Comparison of ENCODE assay signal across 11 cellular contexts in genomic region chr19:31312629-31313244, GRCh38.
"Had no signal": no experiment of that assay in that cellular context is flagged by ENCODE, and none has a peak within 500 bp of the region (broad histone marks: within the 10 kb centered on the region; RNA-seq: fewer than 3 reads in every experiment).

No MANE protein-coding gene starts in this region.

- ATAC-seq: left colon, natural killer cell had no signal

- DNase-seq: left colon, natural killer cell, right lobe of liver, spleen, T-helper 9 cell, upper lobe of right lung, WERI-Rb-1 had no signal

- H3K27me3 ChIP-seq: adrenal gland, right lobe of liver, spleen, upper lobe of right lung had no signal

- H3K9me3 ChIP-seq: adrenal gland, prostate gland, right lobe of liver, spleen, upper lobe of right lung had no signal

- H3K36me3 Mint-ChIP-seq: natural killer cell had no signal

- H3K4me3 Mint-ChIP-seq: brain, natural killer cell had no signal

- H3K27ac ChIP-seq: prostate gland, right lobe of liver, upper lobe of right lung, WERI-Rb-1 had no signal

- H3K36me3 ChIP-seq: adrenal gland, prostate gland, right lobe of liver, spleen, upper lobe of right lung, WERI-Rb-1 had no signal

- H3K4me3 ChIP-seq: adrenal gland, prostate gland, right lobe of liver, spleen, upper lobe of right lung had no signal

- H3K9me3 Mint-ChIP-seq: activated T-helper 2 cell treated with anti-CD3 and anti-CD28 coated beads, Interferon-gamma antibody, Interleukin-2, Interleukin-4, amounts not matched to agents 10 μg/mL and 5 μg/mL and 100 μg/mL, durations not matched to agents 14 hours and 24 hours and 36 hours; brain; natural killer cell had no signal

- H3K27ac Mint-ChIP-seq: activated T-helper 2 cell treated with anti-CD3 and anti-CD28 coated beads, Interferon-gamma antibody, Interleukin-2, Interleukin-4, amounts not matched to agents 10 μg/mL and 5 μg/mL and 100 μg/mL, durations not matched to agents 14 hours and 24 hours and 36 hours; natural killer cell had no signal

- H3K4me1 ChIP-seq: prostate gland, right lobe of liver had no signal
